2 cellular contexts compared by ENCODE assay signal in the genomic region with DNA sequence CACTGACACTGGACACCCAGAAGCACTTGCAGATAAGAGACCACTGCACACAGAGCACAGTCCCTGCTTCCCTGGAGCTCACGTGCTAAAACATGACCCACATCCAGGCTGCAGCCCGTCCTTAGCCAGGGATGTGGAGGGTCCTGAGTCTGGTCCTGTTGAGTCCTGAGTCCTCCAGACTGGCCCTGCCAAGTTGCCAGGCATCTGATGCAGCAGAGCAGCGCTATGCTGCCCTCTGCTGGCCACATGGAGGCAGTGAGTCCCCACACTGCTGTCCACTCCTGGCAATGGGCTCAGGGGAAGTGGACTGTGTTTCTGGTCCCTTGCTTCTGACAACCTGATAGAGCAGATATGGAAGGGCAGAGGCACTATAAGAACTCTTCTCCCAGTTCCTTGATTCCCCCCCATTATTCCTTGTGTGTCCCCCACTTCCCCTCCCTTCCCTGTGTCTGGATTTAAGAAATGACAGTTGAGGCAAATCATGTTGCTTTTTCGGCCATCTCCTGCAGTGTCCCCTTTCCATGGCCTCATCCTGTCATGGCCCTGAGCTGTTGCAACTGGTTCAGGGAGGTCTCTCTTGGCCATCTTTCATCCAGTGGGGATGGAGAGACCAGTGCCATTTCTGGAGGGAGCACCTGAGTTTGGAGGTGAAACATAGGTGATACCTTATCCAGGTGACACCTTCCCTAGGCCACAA.
TF ChIP-seq lines count a peak whose summit lies in the region.

No MANE protein-coding gene starts in this region.

TF ChIP-seq in PFSK-1, 5 proteins besides CTCF, POLR2A, EP300 and RAD21 (continued from another document):
- TF ChIP-seq POLR2AphosphoS5 (IDR thresholded peaks at IDR 0.05; ENCODE audit: low read depth, low read length) (no peak), FOXP2 (optimal IDR thresholded peaks at IDR 0.05; ENCODE audit: borderline replicate concordance, extremely low read depth, extremely low read length, insufficient read depth) (peak; percentile 59), SIN3A (IDR thresholded peaks at IDR 0.05; ENCODE audit: borderline replicate concordance, insufficient read depth, low read length) (no peak)
TF ChIP-seq in PFSK-1: peak in this region for 2.

TF ChIP-seq in neural cell, 6 proteins besides CTCF, POLR2A, EP300 and RAD21 (continued from another document):
- TF ChIP-seq REST (IDR thresholded peaks at IDR 0.05; ENCODE audit: borderline replicate concordance), result no peak
